2 cellular contexts compared by ENCODE assay signal in genomic region chr2:133486706-133487305, GRCh38.
TF ChIP-seq lines count a peak whose summit lies in the region.

No MANE protein-coding gene starts in this region.

TF ChIP-seq in IMR-90, 13 proteins besides CTCF, POLR2A, EP300 and RAD21:
- TF ChIP-seq USF2 (IDR thresholded peaks at IDR 0.05; ENCODE audit: low read depth, low read length) (no peak), CEBPB (IDR thresholded peaks at IDR 0.05; ENCODE audit: low read depth, low read length) (no peak), FOS (IDR thresholded peaks at IDR 0.05; ENCODE audit: low read depth, low read length) (no peak), MAZ (IDR thresholded peaks at IDR 0.05; ENCODE audit: borderline replicate concordance, low read depth, low read length) (no peak), RFX5 (IDR thresholded peaks at IDR 0.05; ENCODE audit: low read depth, low read length) (no peak), ELK1 (IDR thresholded peaks at IDR 0.05; ENCODE audit: borderline replicate concordance, low read depth, low read length) (no peak), CHD1 (IDR thresholded peaks at IDR 0.05; ENCODE audit: low read depth, low read length) (no peak), BHLHE40 (IDR thresholded peaks at IDR 0.05; ENCODE audit: low read depth, low read length) (no peak), MAFK (IDR thresholded peaks at IDR 0.05; ENCODE audit: low read depth, low read length) (no peak), SMC3 (IDR thresholded peaks at IDR 0.05; ENCODE audit: low read depth, low read length) (no peak), NFE2L2 (IDR thresholded peaks at IDR 0.05; ENCODE audit: low read depth, low read length) (no peak), MXI1 (IDR thresholded peaks at IDR 0.05; ENCODE audit: borderline replicate concordance, low read depth, low read length) (no peak), RCOR1 (IDR thresholded peaks at IDR 0.05; ENCODE audit: insufficient replicate concordance, low read length) (no peak)

TF ChIP-seq in endothelial cell of umbilical vein, 7 proteins besides CTCF, POLR2A, EP300 and RAD21:
- TF ChIP-seq MAX (IDR thresholded peaks at IDR 0.05; ENCODE audit: insufficient read depth, insufficient read length) = no peak
- TF ChIP-seq FOS (IDR thresholded peaks at IDR 0.05; ENCODE audit: borderline replicate concordance, insufficient read depth, low read length) = no peak
- no peak for TF ChIP-seq EZH2 (IDR thresholded peaks at IDR 0.05; ENCODE audit: borderline replicate concordance, low read depth, low read length, severe bottlenecking)
- TF ChIP-seq MYC (IDR thresholded peaks at IDR 0.05; ENCODE audit: low read depth, low read length) = no peak
- no peak for TF ChIP-seq GATA2 (IDR thresholded peaks at IDR 0.05; ENCODE audit: insufficient read depth, insufficient read length, low read depth, low read length)
- TF ChIP-seq POLR2AphosphoS5 (IDR thresholded peaks at IDR 0.05; ENCODE audit: insufficient read depth, low read depth, low read length) = no peak
- TF ChIP-seq JUN (IDR thresholded peaks at IDR 0.05; ENCODE audit: borderline replicate concordance, insufficient read depth, insufficient read length, low read depth) = no peak
